ENCODE assay signal across 8 cellular contexts in the genomic region with DNA sequence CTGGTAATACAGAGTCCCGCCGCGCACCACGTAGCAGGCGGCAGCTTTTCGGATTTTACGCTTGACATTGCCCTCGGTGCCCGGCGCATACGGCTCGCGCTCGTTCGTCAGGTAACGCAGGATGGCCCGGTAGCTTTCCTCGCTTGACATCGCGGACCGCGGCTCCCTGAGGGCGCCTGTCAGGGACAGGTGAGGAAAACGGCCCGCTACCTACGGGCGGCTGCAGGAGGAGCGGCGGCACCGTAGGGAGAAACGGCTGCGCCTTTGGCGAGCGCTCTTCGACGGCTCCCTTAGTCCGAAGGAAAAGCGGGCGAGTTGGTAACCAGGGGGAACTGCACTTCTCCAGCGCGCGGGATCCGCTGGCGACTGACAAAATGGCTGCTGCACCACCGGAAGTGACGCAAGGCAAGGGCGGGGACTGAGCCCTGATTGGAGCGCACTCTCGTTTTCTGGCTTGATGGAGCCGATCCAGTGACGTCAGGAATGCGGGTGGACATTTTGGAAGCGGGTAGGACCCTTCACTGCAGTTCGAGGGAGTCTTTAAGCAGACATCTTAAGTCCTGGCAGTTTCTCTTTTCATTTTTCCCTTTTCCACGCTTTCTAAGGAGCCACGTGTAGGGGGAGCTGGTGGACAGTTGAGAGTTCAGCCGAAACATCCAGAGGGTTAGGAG. TPM values are rescaled to one million over a fixed set of nuclear protein-coding genes. Genes with fewer than 3 reads are reported as not detected.
DNase-seq lines count a peak whose midpoint lies in the region; ATAC-seq and TF ChIP-seq lines count a peak whose summit lies in the region.

A gene with protein sequence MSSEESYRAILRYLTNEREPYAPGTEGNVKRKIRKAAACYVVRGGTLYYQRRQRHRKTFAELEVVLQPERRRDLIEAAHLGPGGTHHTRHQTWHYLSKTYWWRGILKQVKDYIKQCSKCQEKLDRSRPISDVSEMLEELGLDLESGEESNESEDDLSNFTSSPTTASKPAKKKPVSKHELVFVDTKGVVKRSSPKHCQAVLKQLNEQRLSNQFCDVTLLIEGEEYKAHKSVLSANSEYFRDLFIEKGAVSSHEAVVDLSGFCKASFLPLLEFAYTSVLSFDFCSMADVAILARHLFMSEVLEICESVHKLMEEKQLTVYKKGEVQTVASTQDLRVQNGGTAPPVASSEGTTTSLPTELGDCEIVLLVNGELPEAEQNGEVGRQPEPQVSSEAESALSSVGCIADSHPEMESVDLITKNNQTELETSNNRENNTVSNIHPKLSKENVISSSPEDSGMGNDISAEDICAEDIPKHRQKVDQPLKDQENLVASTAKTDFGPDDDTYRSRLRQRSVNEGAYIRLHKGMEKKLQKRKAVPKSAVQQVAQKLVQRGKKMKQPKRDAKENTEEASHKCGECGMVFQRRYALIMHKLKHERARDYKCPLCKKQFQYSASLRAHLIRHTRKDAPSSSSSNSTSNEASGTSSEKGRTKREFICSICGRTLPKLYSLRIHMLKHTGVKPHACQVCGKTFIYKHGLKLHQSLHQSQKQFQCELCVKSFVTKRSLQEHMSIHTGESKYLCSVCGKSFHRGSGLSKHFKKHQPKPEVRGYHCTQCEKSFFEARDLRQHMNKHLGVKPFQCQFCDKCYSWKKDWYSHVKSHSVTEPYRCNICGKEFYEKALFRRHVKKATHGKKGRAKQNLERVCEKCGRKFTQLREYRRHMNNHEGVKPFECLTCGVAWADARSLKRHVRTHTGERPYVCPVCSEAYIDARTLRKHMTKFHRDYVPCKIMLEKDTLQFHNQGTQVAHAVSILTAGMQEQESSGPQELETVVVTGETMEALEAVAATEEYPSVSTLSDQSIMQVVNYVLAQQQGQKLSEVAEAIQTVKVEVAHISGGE (minus strand): TSS at position 368 of the 671 bp plus-strand sequence. CDS start 218 bp downstream, at position 150.

- H3K9me3 ChIP-seq in iPS-18c (ENCODE audit: control insufficient read depth, insufficient read depth, low read length) = no peaks in the 10 kb centered on the region

- peak within 1 kb of the TSS; percentile 93 to 98 (median 97) for H3K4me3 Mint-ChIP-seq in brain

- ATAC-seq in GM18508 (IDR thresholded peaks at IDR 0.05; ENCODE audit: insufficient read depth, unreplicated experiment) = peak; percentile 79
- peak; percentile 69 for ATAC-seq in HG02981 (IDR thresholded peaks at IDR 0.05; ENCODE audit: unreplicated experiment)
- peak; percentile 82 for ATAC-seq in SK-N-SH treated with all-trans-retinoic acid at 6 μM for 48 hours

- TF ChIP-seq CTCF in brain (conservative IDR thresholded peaks at IDR 0.05) = peak; percentile 50 to 65

- H3K9me3 Mint-ChIP-seq in brain = peaks cover 0 to 3% (median 0%) of the 10 kb centered on the region in 5 experiments

- H3K4me3 ChIP-seq in iPS-18c (ENCODE audit: insufficient read depth, low read depth, low read length) = peak within 1 kb of the TSS; percentile 99

- peak within 1 kb of the TSS; percentile 92 to 99 (median 97) for H3K27ac Mint-ChIP-seq in brain

- H3K36me3 Mint-ChIP-seq in brain = peaks cover 36% of the 10 kb centered on the region

- DNase-seq in smooth muscle cell of the brain vasculature (ENCODE audit: low read depth, low spot score) (peak; percentile 100), SKM-1 (lab: John Stamatoyannopoulos, UW; ENCODE audit: unreplicated experiment) (no peak), NCI-H748 treated with DMSO at 0.1 percent for 48 hours (lab: John Stamatoyannopoulos, UW) (no peak)

- peaks cover 59% of the 10 kb centered on the region for H3K4me1 Mint-ChIP-seq in brain

- peaks cover 8% of the 10 kb centered on the region for H3K27me3 Mint-ChIP-seq in brain

TF ChIP-seq in SK-N-SH treated with all-trans-retinoic acid at 6 μM for 48 hours, 23 proteins besides CTCF, POLR2A, EP300 and RAD21:
- TF ChIP-seq, protein P1, sequence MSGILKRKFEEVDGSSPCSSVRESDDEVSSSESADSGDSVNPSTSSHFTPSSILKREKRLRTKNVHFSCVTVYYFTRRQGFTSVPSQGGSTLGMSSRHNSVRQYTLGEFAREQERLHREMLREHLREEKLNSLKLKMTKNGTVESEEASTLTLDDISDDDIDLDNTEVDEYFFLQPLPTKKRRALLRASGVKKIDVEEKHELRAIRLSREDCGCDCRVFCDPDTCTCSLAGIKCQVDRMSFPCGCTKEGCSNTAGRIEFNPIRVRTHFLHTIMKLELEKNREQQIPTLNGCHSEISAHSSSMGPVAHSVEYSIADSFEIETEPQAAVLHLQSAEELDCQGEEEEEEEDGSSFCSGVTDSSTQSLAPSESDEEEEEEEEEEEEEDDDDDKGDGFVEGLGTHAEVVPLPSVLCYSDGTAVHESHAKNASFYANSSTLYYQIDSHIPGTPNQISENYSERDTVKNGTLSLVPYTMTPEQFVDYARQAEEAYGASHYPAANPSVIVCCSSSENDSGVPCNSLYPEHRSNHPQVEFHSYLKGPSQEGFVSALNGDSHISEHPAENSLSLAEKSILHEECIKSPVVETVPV (CRISPR knock-in tag; IDR thresholded peaks at IDR 0.05) = no peak
- TF ChIP-seq ISL1 (CRISPR knock-in tag; IDR thresholded peaks at IDR 0.05) = no peak
- no peak for TF ChIP-seq GLIS3 (CRISPR knock-in tag; IDR thresholded peaks at IDR 0.05)
- peak; percentile 79 for TF ChIP-seq ZFP3 (CRISPR knock-in tag; IDR thresholded peaks at IDR 0.05)
- TF ChIP-seq, protein P2, sequence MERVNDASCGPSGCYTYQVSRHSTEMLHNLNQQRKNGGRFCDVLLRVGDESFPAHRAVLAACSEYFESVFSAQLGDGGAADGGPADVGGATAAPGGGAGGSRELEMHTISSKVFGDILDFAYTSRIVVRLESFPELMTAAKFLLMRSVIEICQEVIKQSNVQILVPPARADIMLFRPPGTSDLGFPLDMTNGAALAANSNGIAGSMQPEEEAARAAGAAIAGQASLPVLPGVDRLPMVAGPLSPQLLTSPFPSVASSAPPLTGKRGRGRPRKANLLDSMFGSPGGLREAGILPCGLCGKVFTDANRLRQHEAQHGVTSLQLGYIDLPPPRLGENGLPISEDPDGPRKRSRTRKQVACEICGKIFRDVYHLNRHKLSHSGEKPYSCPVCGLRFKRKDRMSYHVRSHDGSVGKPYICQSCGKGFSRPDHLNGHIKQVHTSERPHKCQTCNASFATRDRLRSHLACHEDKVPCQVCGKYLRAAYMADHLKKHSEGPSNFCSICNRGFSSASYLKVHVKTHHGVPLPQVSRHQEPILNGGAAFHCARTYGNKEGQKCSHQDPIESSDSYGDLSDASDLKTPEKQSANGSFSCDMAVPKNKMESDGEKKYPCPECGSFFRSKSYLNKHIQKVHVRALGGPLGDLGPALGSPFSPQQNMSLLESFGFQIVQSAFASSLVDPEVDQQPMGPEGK (CRISPR knock-in tag; IDR thresholded peaks at IDR 0.05; ENCODE audit: borderline replicate concordance) = no peak

RNA-seq across cellular contexts. Expression of the gene that starts here (rescaled TPM):
- 5.8 TPM for polyA plus RNA-seq in brain (ENCODE audit: insufficient read depth, low read depth, low replicate concordance)
